In genomic region chr17:17398928-17399926, GRCh38 we compare ENCODE assay signal across 15 cellular contexts.
DNase-seq lines count a peak whose midpoint lies in the region; ATAC-seq, FAIRE-seq and TF ChIP-seq lines count a peak whose summit lies in the region.
"Had no signal": no experiment of that assay in that cellular context is flagged by ENCODE, and none has a peak within 500 bp of the region (broad histone marks: within the 10 kb centered on the region; RNA-seq: fewer than 3 reads in every experiment).

No MANE protein-coding gene starts in this region.

- TF ChIP-seq POLR2A in K562 (conservative IDR thresholded peaks at IDR 0.05) = no peak

- no peak for ATAC-seq in K562
- ATAC-seq in lower lobe of right lung = peak in 1 of 2 donors; percentile 44
- ATAC-seq in GM21737 (IDR thresholded peaks at IDR 0.05; ENCODE audit: unreplicated experiment) = no peak
- ATAC-seq: T-helper 17 cell had no signal

- H3K27me3 ChIP-seq in K562 (ENCODE audit: control insufficient read depth in 2 of 2, insufficient read depth in 2 of 2, low read length in 2 of 2) (peaks cover 16 to 69% of the 10 kb centered on the region in 2 experiments), lower lobe of right lung (ENCODE audit: low read depth) (no peaks in the 10 kb centered on the region)
- H3K27me3 ChIP-seq: heart right ventricle had no signal

- DNase-seq in GM03348 (ENCODE audit: low spot score) = peak; percentile 74
- DNase-seq in K562 (ENCODE audit: extremely low read depth in 1 of 4, low spot score in 3 of 4) = no peak
- DNase-seq in lower lobe of right lung = no peak
- no peak for DNase-seq in NCI-H2029 (lab: John Stamatoyannopoulos, UW)
- no peak for DNase-seq in NCI-H2227 treated with DMSO at 0.1 percent for 48 hours (lab: John Stamatoyannopoulos, UW)
- DNase-seq: activated CD4-positive, CD25-positive, alpha-beta regulatory T cell treated with anti-CD3 and anti-CD28 coated beads, Interleukin-2, amount 50 U/mL, for 72 hours; NCI-H1694 treated with DMSO at 0.1 percent for 48 hours; NCI-H526 treated with DMSO at 0.1 percent for 48 hours; nephron progenitor cell; T-helper 17 cell had no signal

- no peak overlapping the region for H3K4me2 ChIP-seq in K562 (ENCODE audit: insufficient read depth, low read length)

- no peak for TF ChIP-seq EP300 in K562 (IDR thresholded peaks at IDR 0.05; ENCODE audit: low read length)

- no peaks in the 10 kb centered on the region for H3K9me1 ChIP-seq in K562 (ENCODE audit: control insufficient read depth, insufficient read depth, low read length)

- in situ Hi-C loops in K562 (cut with MboI) = no loop called here

- H3K9me3 ChIP-seq in K562 (replicated peaks; ENCODE audit: control insufficient read depth, insufficient read depth, low read depth, low read length) = no peaks in the 10 kb centered on the region
- H3K9me3 ChIP-seq in lower lobe of right lung = no peaks in the 10 kb centered on the region

- BruUV-seq in K562 (replicated peaks; lab: Mats Ljungman, UMichigan) = no TSS peak

- no peak for TF ChIP-seq RAD21 in K562 (CRISPR knock-in tag; conservative IDR thresholded peaks at IDR 0.05 in 1 of 2, IDR thresholded peaks at IDR 0.05 in 1 of 2)

- POLR2A ChIA-PET in K562 (lab: Yijun Ruan, JAX) = no interaction called here

- no peak overlapping the region for H3K4me3 ChIP-seq in K562
- no peak overlapping the region for H3K4me3 ChIP-seq in lower lobe of right lung
- H3K4me3 ChIP-seq: heart right ventricle had no signal

- H3K27ac ChIP-seq in K562 (ENCODE audit: extremely low read depth, low read depth, low read length) (no peak overlapping the region), lower lobe of right lung (peak overlapping the region; percentile 64), temporal lobe (ENCODE audit: low read depth, low read length) (peak overlapping the region; percentile 33)
- H3K27ac ChIP-seq: RWPE1 had no signal

- H2AFZ ChIP-seq in K562 (ENCODE audit: low read depth, low read length) = no peak overlapping the region

- no peaks in the 10 kb centered on the region for H3K79me2 ChIP-seq in K562 (ENCODE audit: control insufficient read depth, insufficient read depth, low read length)

- intact Hi-C loops in K562 (cut with micrococcal nuclease) (no loop called here), lower lobe of right lung (cut with DNase I) (no loop called here)

- no peaks in the 10 kb centered on the region for H4K20me1 ChIP-seq in K562 (replicated peaks; ENCODE audit: control insufficient read depth, insufficient read depth, low read length)

- no peak for TF ChIP-seq CTCF in K562 (IDR thresholded peaks at IDR 0.05 in 2 of 3, conservative IDR thresholded peaks at IDR 0.05 in 1 of 3; ENCODE audit: insufficient read depth in 2 of 3, low read depth in 1 of 3, low read length in 3 of 3)
- TF ChIP-seq CTCF in lower lobe of right lung (IDR thresholded peaks at IDR 0.05) = no peak

- 7% methylated on average over 13 of the region's 15 CpGs for WGBS in K562 (ENCODE audit: insufficient coverage, low coverage, missing lambda C conversion rate)

- no peak overlapping the region for H3K9ac ChIP-seq in K562 (ENCODE audit: insufficient read depth in 1 of 2, low read depth in 2 of 2, low read length in 2 of 2)

- H3K4me1 ChIP-seq in K562 (replicated peaks in 1 of 2; ENCODE audit: control insufficient read depth in 2 of 2, insufficient read depth in 2 of 2, low read length in 2 of 2) (no peaks in the 10 kb centered on the region; a peak in 3 of 5 replicates), lower lobe of right lung (peaks cover 27% of the 10 kb centered on the region)

- CTCF ChIA-PET in K562 (lab: Yijun Ruan, JAX; ENCODE audit: low intra/inter-chr PET ratio) = no interaction called here

- FAIRE-seq in K562 (lab: Jason Lieb, UNC) = no peak
- FAIRE-seq: endometrium had no signal

- H3K36me3 ChIP-seq in K562 (ENCODE audit: control insufficient read depth, insufficient read depth, low read length) = no peaks in the 10 kb centered on the region
- no peaks in the 10 kb centered on the region for H3K36me3 ChIP-seq in lower lobe of right lung
- H3K36me3 ChIP-seq: heart right ventricle had no signal

TF ChIP-seq in K562, 482 proteins besides CTCF, POLR2A, EP300 and RAD21:
- no peak for TF ChIP-seq ZNF76 (CRISPR knock-in tag; IDR thresholded peaks at IDR 0.05; ENCODE audit: borderline replicate concordance)
- TF ChIP-seq ZNF263 (CRISPR knock-in tag; IDR thresholded peaks at IDR 0.05; ENCODE audit: borderline replicate concordance) = peak; percentile 43; the same call in 1 of the 2 replicates
